Comparison of ENCODE assay signal across 11 cellular contexts in genomic region chr15:55791576-55792400, GRCh38. TPM values are rescaled to one million over a fixed set of nuclear protein-coding genes. Genes with fewer than 3 reads are reported as not detected.
A peak's percentile ranks its signal among the peaks of the same experiment; 100 is the strongest.
DNase-seq lines count a peak whose midpoint lies in the region; ATAC-seq, FAIRE-seq and TF ChIP-seq lines count a peak whose summit lies in the region.
"Had no signal": no experiment of that assay in that cellular context is flagged by ENCODE, and none has a peak within 500 bp of the region (broad histone marks: within the 10 kb centered on the region; RNA-seq: fewer than 3 reads in every experiment).

No MANE protein-coding gene starts in this region.

- no peaks in the 10 kb centered on the region for H4K20me1 ChIP-seq in keratinocyte (ENCODE audit: control insufficient read depth, extremely low read depth, insufficient read depth, low read length)

- no peak for ATAC-seq in GM21515 (IDR thresholded peaks at IDR 0.05; ENCODE audit: unreplicated experiment)
- ATAC-seq: pancreas had no signal

- no peak overlapping the region for H3K27ac ChIP-seq in keratinocyte (ENCODE audit: control insufficient read depth, insufficient read depth, low read length)
- no peak overlapping the region for H3K27ac ChIP-seq in small intestine (ENCODE audit: low read depth in 1 of 2, low read length in 1 of 2)
- H3K27ac ChIP-seq: pancreas, SJSA1 had no signal

- dilution Hi-C loops in keratinocyte (cut with MboI; ENCODE audit: extremely low pct_ligation_motif_present, low sequenced_read_pairs): no loop called here

- no peak overlapping the region for H3K4me2 ChIP-seq in keratinocyte (ENCODE audit: control insufficient read depth, extremely low read depth, insufficient read depth, low read depth, low read length)

- H3K27me3 ChIP-seq in keratinocyte (ENCODE audit: control insufficient read depth, extremely low read depth, insufficient read depth, low read length): no peaks in the 10 kb centered on the region
- no peaks in the 10 kb centered on the region for H3K27me3 ChIP-seq in small intestine (ENCODE audit: control insufficient read depth in 2 of 2, insufficient read depth in 2 of 2, low read length in 2 of 2)
- H3K27me3 ChIP-seq: pancreas, SJSA1 had no signal

- no peak overlapping the region for H3K4me3 ChIP-seq in keratinocyte (ENCODE audit: control insufficient read depth in 2 of 3, extremely low read depth in 1 of 3, insufficient read depth in 2 of 3, low read depth in 1 of 3, low read length in 3 of 3)
- no peak overlapping the region for H3K4me3 ChIP-seq in small intestine (ENCODE audit: low read depth in 1 of 2, low read length in 2 of 2)
- H3K4me3 ChIP-seq: pancreas, SJSA1 had no signal

- H3K9me3 ChIP-seq in keratinocyte (ENCODE audit: control insufficient read depth, low read depth, low read length) (no peaks in the 10 kb centered on the region), small intestine (ENCODE audit: control insufficient read depth, low read depth) (no peaks in the 10 kb centered on the region)
- H3K9me3 ChIP-seq: pancreas, SJSA1 had no signal

- H3K36me3 ChIP-seq in keratinocyte (ENCODE audit: control insufficient read depth in 2 of 2, extremely low read depth in 1 of 2, insufficient read depth in 2 of 2, low read length in 2 of 2) (no peaks in the 10 kb centered on the region), small intestine (ENCODE audit: control insufficient read depth in 2 of 2, insufficient read depth in 2 of 2, low read length in 2 of 2) (no peaks in the 10 kb centered on the region)
- H3K36me3 ChIP-seq: pancreas, SJSA1 had no signal

- FAIRE-seq in keratinocyte (lab: Jason Lieb, UNC): peak; percentile 48
- no peak for FAIRE-seq in small intestine (lab: Jason Lieb, UNC)
- FAIRE-seq: pancreas had no signal

- H3K9ac ChIP-seq in keratinocyte (ENCODE audit: control insufficient read depth, extremely low read depth, insufficient read depth, low read length): no peak overlapping the region

- no peak overlapping the region for H2AFZ ChIP-seq in keratinocyte (ENCODE audit: control insufficient read depth, low read length)

- H3K9me1 ChIP-seq in keratinocyte (ENCODE audit: control insufficient read depth, extremely low read depth, insufficient read depth, low read length): no peaks in the 10 kb centered on the region

- H3K4me1 ChIP-seq in keratinocyte (ENCODE audit: control insufficient read depth, extremely low read depth, insufficient read depth, low read length) (peaks cover 6% of the 10 kb centered on the region), small intestine (ENCODE audit: control insufficient read depth in 2 of 2, insufficient read depth in 1 of 2, low read depth in 1 of 2, low read length in 1 of 2) (no peaks in the 10 kb centered on the region)
- H3K4me1 ChIP-seq: pancreas, SJSA1 had no signal

- TF ChIP-seq CTCF in keratinocyte (optimal IDR thresholded peaks at IDR 0.05 in 1 of 3, IDR thresholded peaks at IDR 0.05 in 1 of 3, conservative IDR thresholded peaks at IDR 0.05 in 1 of 3; ENCODE audit: extremely low read depth in 1 of 3, insufficient read depth in 2 of 3, low read length in 3 of 3): no peak

- 78 to 94% (median 80%) methylated on average over 3 of the region's 3 CpGs for WGBS in small intestine, 3 donors

- peak; percentile 58 for DNase-seq in AG08395 (ENCODE audit: low spot score)
- peak; percentile 88 for DNase-seq in HS-5 (ENCODE audit: low read depth)
- DNase-seq in SHP77 treated with DMSO at 0.1 percent for 48 hours (lab: John Stamatoyannopoulos, UW): peak; percentile 69
- DNase-seq in keratinocyte (ENCODE audit: low read depth, low spot score): no peak
- DNase-seq in small intestine: no peak
- DNase-seq in stimulated activated CD4-positive, alpha-beta T cell treated with anti-CD3 and anti-CD28 coated beads, Interleukin-4, amount 100 ng/mL, for 1 hour: no peak
- DNase-seq in GOT3 (lab: John Stamatoyannopoulos, UW): no peak
- DNase-seq: caudate nucleus, pancreas had no signal

- no peaks in the 10 kb centered on the region for H3K79me2 ChIP-seq in keratinocyte (ENCODE audit: control insufficient read depth, insufficient read depth, low read length)

RNA-seq across cellular contexts. Expression of gene PRTG, which starts 48.8 kb away (rescaled TPM):
- polyA plus RNA-seq in keratinocyte (not detected in 3 replicates), small intestine (under 1 TPM in 1 of 3 donors, not detected in 2; 0.19 TPM)
- 0.35 TPM for polyA plus RNA-seq in keratinocyte (2011; ENCODE audit: low read depth)
- not detected in 2 replicates for polyA plus RNA-seq in keratinocyte (2011; cell fraction: cytosol; rRNA removed)
- polyA plus RNA-seq in keratinocyte (2011; cell fraction: nucleus; rRNA removed): not detected in 2 replicates
- polyA plus RNA-seq in keratinocyte (2012; ENCODE audit: low replicate concordance): not detected in 2 replicates
- polyA minus RNA-seq in keratinocyte: 0.03 TPM in 1 of 3 replicates, not detected in the others
- not detected for polyA minus RNA-seq in keratinocyte (2011; cell fraction: cytosol; rRNA and poly(A)+ RNA removed)
- polyA minus RNA-seq in keratinocyte (2011; cell fraction: nucleus; rRNA and poly(A)+ RNA removed): not detected in 2 replicates

Comparison
In these comparisons a context has a peak if more than half of its experiments do, and no peak if none do; other contexts are left out.
1. DNase-seq: peak in AG08395 (single experiment), HS-5 (single experiment) and SHP77 treated with DMSO at 0.1 percent for 48 hours (single experiment); none in keratinocyte (single experiment), small intestine (single experiment), stimulated activated CD4-positive, alpha-beta T cell treated with anti-CD3 and anti-CD28 coated beads, Interleukin-4, amount 100 ng/mL, for 1 hour (single experiment) and GOT3 (single experiment).